ENCODE assay signal across 22 cellular contexts in the genomic region with DNA sequence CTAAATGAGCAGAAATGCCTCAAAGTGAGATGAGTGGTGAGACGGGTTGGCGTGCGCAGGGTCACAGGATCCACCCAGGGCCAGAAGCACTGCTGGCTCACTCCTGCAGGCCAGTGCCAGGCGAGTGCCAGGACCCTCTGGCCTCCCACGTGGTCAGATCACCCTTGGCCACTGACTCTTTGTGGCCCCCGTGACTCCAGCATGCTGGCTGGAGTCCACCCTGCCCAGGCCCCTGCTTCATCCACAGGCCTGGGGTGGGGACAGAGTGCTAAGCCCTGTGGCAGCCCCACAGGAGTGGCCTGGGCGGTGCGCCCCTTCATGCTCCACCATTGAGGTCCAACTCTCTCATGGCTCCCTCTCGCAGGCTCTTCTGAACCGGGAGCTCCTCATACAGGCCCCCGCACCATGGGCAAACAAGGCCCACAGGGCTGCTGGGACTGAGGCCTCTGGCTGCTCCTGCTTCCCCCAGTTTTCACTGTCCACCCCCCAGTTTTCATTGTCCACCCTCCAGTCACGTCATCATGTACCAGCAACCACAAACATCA.
"Had no signal": no experiment of that assay in that cellular context is flagged by ENCODE, and none has a peak within 500 bp of the region (broad histone marks: within the 10 kb centered on the region; RNA-seq: fewer than 3 reads in every experiment).

No MANE protein-coding gene starts in this region.

- H3K9me3 ChIP-seq: adrenal gland, ascending aorta, heart left ventricle, lower lobe of right lung, ovary, prostate gland, spleen, tibial artery, uterus had no signal

- H3K36me3 ChIP-seq: adrenal gland, ascending aorta, heart left ventricle, lower lobe of right lung, ovary, prostate gland, tibial artery, uterus had no signal

- H3K4me3 Mint-ChIP-seq: activated naive CD8-positive, alpha-beta T cell; natural killer cell; stimulated activated naive CD8-positive, alpha-beta T cell treated with anti-CD3 and anti-CD28 coated beads, Interleukin-15, Interleukin-2, amounts not matched to agents 100 ng/mL and 50 ng/mL, for 24 hours had no signal

- DNase-seq: activated T-cell treated with anti-CD3 and anti-CD28 coated beads, Interleukin-2, amount 50 U/mL, for 1 hour; adrenal gland; central memory CD4-positive, alpha-beta T cell; dorsolateral prefrontal cortex; effector memory CD8-positive, alpha-beta T cell; heart left ventricle; kidney; lower lobe of right lung; natural killer cell; ovary; spleen; stimulated activated CD4-positive, alpha-beta T cell treated with anti-CD3 and anti-CD28 coated beads, Interleukin-4, amount 100 ng/mL, for 4 hours; substantia nigra; T-helper 9 cell; tibial artery; uterus had no signal

- H3K9me3 Mint-ChIP-seq: effector memory CD8-positive, alpha-beta T cell; natural killer cell; stimulated activated naive CD8-positive, alpha-beta T cell treated with anti-CD3 and anti-CD28 coated beads, Interleukin-15, Interleukin-2, amounts not matched to agents 100 ng/mL and 50 ng/mL, for 24 hours had no signal

- H3K27me3 ChIP-seq: adrenal gland, ascending aorta, dorsolateral prefrontal cortex, heart left ventricle, ovary, spleen, tibial artery, uterus had no signal

- H3K27ac ChIP-seq: adrenal gland, ascending aorta, heart left ventricle, lower lobe of right lung, ovary, prostate gland, spleen, tibial artery, uterus had no signal

- H3K4me1 ChIP-seq: adrenal gland, ascending aorta, prostate gland, uterus had no signal

- H3K36me3 Mint-ChIP-seq: natural killer cell had no signal

- FAIRE-seq: colon, kidney had no signal

- H3K27me3 Mint-ChIP-seq: activated naive CD8-positive, alpha-beta T cell; effector memory CD8-positive, alpha-beta T cell; stimulated activated naive CD8-positive, alpha-beta T cell treated with anti-CD3 and anti-CD28 coated beads, Interleukin-15, Interleukin-2, amounts not matched to agents 100 ng/mL and 50 ng/mL, for 24 hours had no signal

- ATAC-seq: effector memory CD8-positive, alpha-beta T cell; left lobe of liver; natural killer cell had no signal

- H3K4me3 ChIP-seq: adrenal gland, ascending aorta, dorsolateral prefrontal cortex, heart left ventricle, lower lobe of right lung, ovary, prostate gland, spleen, tibial artery, uterus had no signal

- H3K27ac Mint-ChIP-seq: activated naive CD8-positive, alpha-beta T cell; stimulated activated naive CD8-positive, alpha-beta T cell treated with anti-CD3 and anti-CD28 coated beads, Interleukin-15, Interleukin-2, amounts not matched to agents 100 ng/mL and 50 ng/mL, for 24 hours had no signal
